In the genomic region with DNA sequence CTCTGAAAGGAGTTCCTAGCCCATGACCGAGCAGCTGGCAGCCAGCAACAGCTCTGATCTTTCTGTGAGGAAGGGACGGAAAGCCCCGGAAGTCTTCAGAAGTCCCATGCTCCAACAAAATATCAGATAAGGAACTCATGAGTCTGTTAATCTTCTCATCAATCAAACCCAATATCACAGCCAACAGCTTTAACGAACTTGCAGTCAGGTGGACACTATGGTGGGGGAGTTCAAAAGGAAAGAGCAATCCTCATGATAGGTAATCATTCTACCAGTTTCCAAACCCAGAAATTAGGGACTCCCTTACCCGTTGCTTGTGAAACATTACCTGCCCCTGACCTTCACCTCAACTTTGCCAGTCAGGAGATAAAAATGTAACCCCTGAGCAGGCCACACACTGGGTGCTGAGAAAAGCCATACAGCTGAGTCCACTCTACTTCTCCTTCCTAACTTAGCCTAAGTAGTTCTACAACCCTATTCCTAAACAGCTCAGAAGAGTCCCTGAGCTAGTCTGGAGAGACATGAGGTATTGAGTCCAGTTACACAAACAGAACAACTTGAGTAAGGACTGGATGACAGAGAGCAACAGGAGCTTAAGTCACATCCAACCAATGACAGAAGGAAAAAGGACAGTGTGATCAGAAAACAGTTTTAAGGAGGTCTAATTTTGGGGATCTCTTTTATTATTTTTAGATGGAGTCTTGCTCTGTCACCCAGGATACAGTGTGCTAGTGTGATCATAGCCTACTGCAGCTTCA, we compare ENCODE assay signal across 12 cellular contexts. TPM values are rescaled to one million over a fixed set of nuclear protein-coding genes. Genes with fewer than 3 reads are reported as not detected.
A peak's percentile ranks its signal among the peaks of the same experiment; 100 is the strongest.
DNase-seq lines count a peak whose midpoint lies in the region; ATAC-seq and TF ChIP-seq lines count a peak whose summit lies in the region.
"Had no signal": no experiment of that assay in that cellular context is flagged by ENCODE, and none has a peak within 500 bp of the region (broad histone marks: within the 10 kb centered on the region; RNA-seq: fewer than 3 reads in every experiment).

No MANE protein-coding gene starts in this region.

- peak overlapping the region; percentile 83; the same call in 1 of the 2 replicates for H3K9ac ChIP-seq in GM23248

- no peaks in the 10 kb centered on the region for H3K9me3 Mint-ChIP-seq in CD4-positive, alpha-beta T cell
- H3K9me3 Mint-ChIP-seq in activated naive CD8-positive, alpha-beta T cell treated with anti-CD3 and anti-CD28 coated beads, Interleukin-2, amount 10 ng/mL, durations not matched to agents 7 days and 5 days: no peaks in the 10 kb centered on the region
- H3K9me3 Mint-ChIP-seq in naive thymus-derived CD8-positive, alpha-beta T cell: peaks cover 0 to 2% (median 0%) of the 10 kb centered on the region in 9 donors

- peak overlapping the region; percentile 99 for H3K27ac Mint-ChIP-seq in CD4-positive, alpha-beta T cell
- peak overlapping the region; percentile 81 for H3K27ac Mint-ChIP-seq in activated naive CD8-positive, alpha-beta T cell treated with anti-CD3 and anti-CD28 coated beads, Interleukin-2, amount 10 ng/mL, durations not matched to agents 7 days and 5 days
- peak overlapping the region in 9 of 10 donors; percentile 24 to 94 (median 83) for H3K27ac Mint-ChIP-seq in naive thymus-derived CD8-positive, alpha-beta T cell

- intact Hi-C loops in CD4-positive, alpha-beta T cell (cut with DNase I, micrococcal nuclease): loop anchor here in 1 of 2 experiments (1.0 kb wide), 1 partner anchor 22 kb away; no protein-coding TSS in a partner anchor

- no peak for ATAC-seq in CD4-positive, alpha-beta T cell (ENCODE audit: poor library complexity)
- no peak for ATAC-seq in activated naive CD8-positive, alpha-beta T cell treated with anti-CD3 and anti-CD28 coated beads, Interleukin-2, amount 10 ng/mL, durations not matched to agents 7 days and 5 days (ENCODE audit: low read depth)
- ATAC-seq in naive thymus-derived CD8-positive, alpha-beta T cell: no peak
- ATAC-seq in GM18909 (IDR thresholded peaks at IDR 0.05; ENCODE audit: poor library complexity, unreplicated experiment): no peak
- ATAC-seq: gastrocnemius medialis, mucosa of descending colon had no signal

- no peak overlapping the region for H3K4me2 ChIP-seq in GM23248 (ENCODE audit: unreplicated experiment)

- peaks cover 13% of the 10 kb centered on the region for H3K4me1 ChIP-seq in GM23248 (ENCODE audit: insufficient read depth)

- POLR2A ChIA-PET in CD4-positive, alpha-beta T cell (lab: Charles Lee): interaction anchor here (1.4 to 8.2 kb wide), 5 partner anchors 10 to 65 kb away, joined by 4 to 88 read pairs (median 20); a partner anchor contains a TSS
- POLR2A ChIA-PET in activated naive CD8-positive, alpha-beta T cell treated with anti-CD3 and anti-CD28 coated beads, Interleukin-2, amount 10 ng/mL, durations not matched to agents 7 days and 5 days (lab: Charles Lee): interaction anchor here (0.6 to 3.4 kb wide), 7 partner anchors 10 to 66 kb away, joined by 3 to 32 read pairs (median 7); a partner anchor contains a TSS
- POLR2A ChIA-PET in naive thymus-derived CD8-positive, alpha-beta T cell (lab: Charles Lee): interaction anchor here (1.0 to 7.7 kb wide), 9 partner anchors 13 to 66 kb away, joined by 3 to 70 read pairs (median 7); a partner anchor contains a TSS

- H3K36me3 Mint-ChIP-seq in CD4-positive, alpha-beta T cell (ENCODE audit: low read depth): peaks cover 75% of the 10 kb centered on the region
- peaks cover 29% of the 10 kb centered on the region for H3K36me3 Mint-ChIP-seq in activated naive CD8-positive, alpha-beta T cell treated with anti-CD3 and anti-CD28 coated beads, Interleukin-2, amount 10 ng/mL, durations not matched to agents 7 days and 5 days
- peaks cover 5 to 60% (median 15%) of the 10 kb centered on the region in 3 donors for H3K36me3 Mint-ChIP-seq in naive thymus-derived CD8-positive, alpha-beta T cell

- no peak overlapping the region for H2AFZ ChIP-seq in GM23248

- WGBS in GM23248 (ENCODE audit: low coverage in 1 of 2, low lambda C conversion rate in 2 of 2, missing lambda C conversion rate in 2 of 2), 2 experiments: 71 to 75% methylated on average over 5 of the region's 5 CpGs

- no peak for DNase-seq in CD4-positive, alpha-beta T cell
- DNase-seq in GM23248 (peak; percentile 27), NCI-H2081 treated with DMSO at 0.1 percent for 48 hours (lab: John Stamatoyannopoulos, UW) (no peak), putamen (ENCODE audit: low spot score) (no peak)
- DNase-seq in activated naive CD8-positive, alpha-beta T cell treated with anti-CD3 and anti-CD28 coated beads, Interleukin-2, amount 10 ng/mL, durations not matched to agents 7 days and 5 days: no peak
- peak in 1 of 10 donors; percentile 13 for DNase-seq in naive thymus-derived CD8-positive, alpha-beta T cell
- DNase-seq: activated CD4-positive, alpha-beta T cell treated with anti-CD3 and anti-CD28 coated beads for 48 hours; C1 segment of cervical spinal cord; gastrocnemius medialis; NCI-H2029 treated with DMSO at 0.1 percent for 48 hours had no signal

- CTCF ChIA-PET in CD4-positive, alpha-beta T cell (lab: Charles Lee): interaction anchor here (1.5 to 2.2 kb wide), 3 partner anchors 23 to 70 kb away, joined by 6 to 11 read pairs (median 6); a partner anchor contains a TSS

- in situ Hi-C loops in GM23248 (cut with MboI): no loop called here

- H3K4me3 Mint-ChIP-seq in CD4-positive, alpha-beta T cell: peak overlapping the region; percentile 97
- peak overlapping the region; percentile 96 for H3K4me3 Mint-ChIP-seq in activated naive CD8-positive, alpha-beta T cell treated with anti-CD3 and anti-CD28 coated beads, Interleukin-2, amount 10 ng/mL, durations not matched to agents 7 days and 5 days
- H3K4me3 Mint-ChIP-seq in naive thymus-derived CD8-positive, alpha-beta T cell: peak overlapping the region; percentile 27 to 93 (median 74)

- no peaks in the 10 kb centered on the region for H4K20me1 ChIP-seq in GM23248 (ENCODE audit: insufficient read depth)

- no peaks in the 10 kb centered on the region for H3K9me2 ChIP-seq in GM23248 (ENCODE audit: insufficient read depth)

- no peak overlapping the region for H3K27ac ChIP-seq in CD4-positive, alpha-beta T cell (ENCODE audit: low read depth, low read length)
- H3K27ac ChIP-seq in GM23248: no peak overlapping the region
- H3K27ac ChIP-seq: gastrocnemius medialis had no signal

- peaks cover 40% of the 10 kb centered on the region for H3K79me2 ChIP-seq in GM23248 (ENCODE audit: insufficient read depth)

- no peak for TF ChIP-seq CTCF in CD4-positive, alpha-beta T cell (IDR thresholded peaks at IDR 0.05)

- no peaks in the 10 kb centered on the region for H3F3A ChIP-seq in GM23248 (ENCODE audit: insufficient read depth)

- H3K27me3 Mint-ChIP-seq in CD4-positive, alpha-beta T cell: no peaks in the 10 kb centered on the region
- no peaks in the 10 kb centered on the region for H3K27me3 Mint-ChIP-seq in activated naive CD8-positive, alpha-beta T cell treated with anti-CD3 and anti-CD28 coated beads, Interleukin-2, amount 10 ng/mL, durations not matched to agents 7 days and 5 days
- H3K27me3 Mint-ChIP-seq in naive thymus-derived CD8-positive, alpha-beta T cell: no peaks in the 10 kb centered on the region

- H3K27me3 ChIP-seq in CD4-positive, alpha-beta T cell (ENCODE audit: control insufficient read depth, insufficient read depth, low read length): no peaks in the 10 kb centered on the region
- no peaks in the 10 kb centered on the region for H3K27me3 ChIP-seq in GM23248 (replicated peaks; ENCODE audit: insufficient read depth)
- H3K27me3 ChIP-seq: gastrocnemius medialis had no signal

- peaks cover 57% of the 10 kb centered on the region for H3K4me1 Mint-ChIP-seq in CD4-positive, alpha-beta T cell (ENCODE audit: low read depth)
- H3K4me1 Mint-ChIP-seq in activated naive CD8-positive, alpha-beta T cell treated with anti-CD3 and anti-CD28 coated beads, Interleukin-2, amount 10 ng/mL, durations not matched to agents 7 days and 5 days: peaks cover 35% of the 10 kb centered on the region
- H3K4me1 Mint-ChIP-seq in naive thymus-derived CD8-positive, alpha-beta T cell: peaks cover 27 to 62% (median 50%) of the 10 kb centered on the region in 4 donors

- no peaks in the 10 kb centered on the region for H3K9me3 ChIP-seq in CD4-positive, alpha-beta T cell (ENCODE audit: control insufficient read depth, low read length)
- H3K9me3 ChIP-seq in GM23248 (ENCODE audit: low read depth): no peaks in the 10 kb centered on the region
- H3K9me3 ChIP-seq: gastrocnemius medialis, mucosa of descending colon had no signal

- peaks cover 21% of the 10 kb centered on the region for H3K36me3 ChIP-seq in GM23248 (ENCODE audit: low read depth)

- 0 out of 2 replicates have a peak overlapping the region, but pooled peaks have one; percentile 82 for H3K4me3 ChIP-seq in GM23248
- H3K4me3 ChIP-seq: mucosa of descending colon had no signal

RNA-seq across cellular contexts. Expression of a gene that starts 2.2 kb away (rescaled TPM):
- 100 to 1,000 TPM; 121 to 135 TPM for total RNA-seq in CD4-positive, alpha-beta T cell
- total RNA-seq in GM23248 (2014; rRNA removed; shearing (Covaris generic)): 26.8 and 50.0 TPM in 2 replicates
- polyA plus RNA-seq in GM23248 (2016; fragmentation: Nextera tagmentation; extraction: Ambion mirVana): 27.4 and 30.9 TPM in 2 replicates
- total RNA-seq in activated naive CD8-positive, alpha-beta T cell treated with anti-CD3 and anti-CD28 coated beads, Interleukin-2, amount 10 ng/mL, durations not matched to agents 7 days and 5 days: 10 to 100 TPM; 80.1 to 82.0 TPM
- total RNA-seq in naive thymus-derived CD8-positive, alpha-beta T cell: 100 to 1,000 TPM; 101 to 112 TPM
- 10 to 100 TPM; 13.4 to 34.3 (median 24.5) TPM for polyA plus RNA-seq in naive thymus-derived CD8-positive, alpha-beta T cell

RNA-seq across cellular contexts. Expression of a gene that starts 23.8 kb away (rescaled TPM):
- total RNA-seq in CD4-positive, alpha-beta T cell: 10 to 100 TPM; 66.4 to 70.7 TPM
- 44.4 and 61.5 TPM in 2 replicates for total RNA-seq in GM23248 (2014; rRNA removed; shearing (Covaris generic))
- 24.3 and 25.5 TPM in 2 replicates for polyA plus RNA-seq in GM23248 (2016; fragmentation: Nextera tagmentation; extraction: Ambion mirVana)
- 10 to 100 TPM; 93.4 to 95.2 TPM for total RNA-seq in activated naive CD8-positive, alpha-beta T cell treated with anti-CD3 and anti-CD28 coated beads, Interleukin-2, amount 10 ng/mL, durations not matched to agents 7 days and 5 days
- total RNA-seq in naive thymus-derived CD8-positive, alpha-beta T cell: 10 to 100 TPM; 79.0 to 79.9 TPM
- polyA plus RNA-seq in naive thymus-derived CD8-positive, alpha-beta T cell: 10 to 100 TPM; 12.3 to 18.5 (median 13.4) TPM

RNA-seq across cellular contexts. Expression of a gene that starts 27.4 kb away (rescaled TPM):
- total RNA-seq in CD4-positive, alpha-beta T cell: 1 to 10 TPM; 6.3 to 6.8 TPM
- total RNA-seq in GM23248 (2014; rRNA removed; shearing (Covaris generic)): 23.1 and 26.9 TPM in 2 replicates
- 66.3 and 73.0 TPM in 2 replicates for polyA plus RNA-seq in GM23248 (2016; fragmentation: Nextera tagmentation; extraction: Ambion mirVana)
- total RNA-seq in activated naive CD8-positive, alpha-beta T cell treated with anti-CD3 and anti-CD28 coated beads, Interleukin-2, amount 10 ng/mL, durations not matched to agents 7 days and 5 days: 10 to 100 TPM; 23.0 to 24.8 TPM
- 10 to 100 TPM; 19.9 to 22.1 TPM for total RNA-seq in naive thymus-derived CD8-positive, alpha-beta T cell
- 10 to 100 TPM; 32.2 to 44.6 (median 37.9) TPM for polyA plus RNA-seq in naive thymus-derived CD8-positive, alpha-beta T cell
